ENCODE assay signal across 1 cellular context in genomic region chr16:67245189-67245585, GRCh38.
TF ChIP-seq lines count a peak whose summit lies in the region.

No MANE protein-coding gene starts in this region.

TF ChIP-seq in WTC11, 78 proteins besides CTCF, POLR2A, EP300 and RAD21 (continued from another document):
- TF ChIP-seq ATF3 (CRISPR knock-in tag; conservative IDR thresholded peaks at IDR 0.05): no peak
